Comparison of ENCODE assay signal across 29 cellular contexts in the genomic region with DNA sequence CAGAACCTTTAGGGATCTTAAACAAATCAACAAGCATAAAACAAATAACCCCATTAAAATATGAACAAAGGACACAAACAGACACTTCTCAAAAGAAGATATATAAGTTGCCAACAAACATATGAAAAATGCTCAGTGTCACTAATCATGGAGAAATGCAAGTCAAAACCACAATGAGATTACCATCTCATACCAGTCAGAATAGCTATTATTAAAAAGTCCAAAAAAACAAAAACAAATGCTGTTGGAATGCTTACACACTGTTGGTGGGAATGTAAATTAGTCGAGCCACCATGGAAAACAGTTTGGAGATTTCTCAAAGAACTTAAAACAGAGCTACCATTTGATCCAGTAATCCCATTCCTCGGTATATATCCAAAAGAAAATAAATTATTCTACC.
DNase-seq lines count a peak whose midpoint lies in the region; ATAC-seq and TF ChIP-seq lines count a peak whose summit lies in the region.
"Had no signal": no experiment of that assay in that cellular context is flagged by ENCODE, and none has a peak within 500 bp of the region (broad histone marks: within the 10 kb centered on the region; RNA-seq: fewer than 3 reads in every experiment).

No MANE protein-coding gene starts in this region.

- no peak overlapping the region for H3K4me3 ChIP-seq in heart right ventricle
- H3K4me3 ChIP-seq: GM12878, PC-9, SJSA1 had no signal

- no peak overlapping the region for H3K27ac ChIP-seq in heart right ventricle
- H3K27ac ChIP-seq: PC-9, SJSA1 had no signal

- H3K4me1 Mint-ChIP-seq in HFFc6 (ENCODE audit: low read depth) = peaks cover 29% of the 10 kb centered on the region
- H3K4me1 Mint-ChIP-seq: CD4-positive, alpha-beta memory T cell had no signal

- no peak overlapping the region for H3K4me3 Mint-ChIP-seq in HFFc6
- H3K4me3 Mint-ChIP-seq: CD4-positive, alpha-beta memory T cell had no signal

- peaks cover 0 to 20% (median 0%) of the 10 kb centered on the region in 11 donors for H3K9me3 ChIP-seq in heart right ventricle
- H3K9me3 ChIP-seq: Caco-2 had no signal

- H3K27ac Mint-ChIP-seq in HFFc6 = peak overlapping the region; percentile 46; the same call in 1 of the 2 replicates
- H3K27ac Mint-ChIP-seq: CD4-positive, alpha-beta memory T cell had no signal

- intact Hi-C loops in heart right ventricle (cut with DNase I) = no loop called here

- TF ChIP-seq CTCF in HFFc6 (IDR thresholded peaks at IDR 0.05) (no peak), heart right ventricle (IDR thresholded peaks at IDR 0.05) (no peak)

- H3K9me3 Mint-ChIP-seq in HFFc6 = peaks cover 23% of the 10 kb centered on the region

- no peaks in the 10 kb centered on the region; the same call in 1 of the 2 replicates for H3K27me3 Mint-ChIP-seq in HFFc6 (ENCODE audit: insufficient read depth)
- H3K27me3 Mint-ChIP-seq: CD4-positive, alpha-beta memory T cell had no signal

- 73 to 83% methylated on average over 2 of the region's 2 CpGs for WGBS in heart right ventricle, 2 donors

- ATAC-seq in GM21786 (IDR thresholded peaks at IDR 0.05; ENCODE audit: unreplicated experiment) = no peak
- no peak for ATAC-seq in heart right ventricle
- ATAC-seq: GM12878, HepG2 had no signal

- H3K4me1 ChIP-seq in heart right ventricle = peaks cover 0 to 4% (median 0%) of the 10 kb centered on the region in 9 donors
- H3K4me1 ChIP-seq: Caco-2, SJSA1 had no signal

- H3K36me3 Mint-ChIP-seq in HFFc6 (ENCODE audit: low read depth) = peaks cover 22% of the 10 kb centered on the region
- H3K36me3 Mint-ChIP-seq: CD4-positive, alpha-beta memory T cell had no signal

- H3K36me3 ChIP-seq in heart right ventricle = no peaks in the 10 kb centered on the region
- H3K36me3 ChIP-seq: SJSA1 had no signal

- DNase-seq in A172 (ENCODE audit: low spot score) (peak; percentile 14), EL (peak; percentile 41), HFFc6 (peak; percentile 63), dedifferentiated amniotic fluid mesenchymal stem cell (ENCODE audit: extremely low spot score) (peak; percentile 15), cerebellar cortex (ENCODE audit: low spot score) (no peak), NCI-H1092 (lab: John Stamatoyannopoulos, UW) (no peak), heart right ventricle (no peak)
- DNase-seq: 8988T; AML-193; C1 segment of cervical spinal cord; Caco-2; CD4-positive, alpha-beta memory T cell; DMS 273 treated with DMSO at 0.1 percent for 48 hours; DMS79 treated with DMSO at 0.1 percent for 48 hours; Karpas-422; MV-4-11; NCI-H1105 treated with DMSO at 0.1 percent for 48 hours; NCI-H2029; NCI-H446 treated with DMSO at 0.1 percent for 48 hours; NCI-H526; NCI-H82; NK-92 treated with Interleukin-12 subunit alpha and Interleukin-12 subunit beta, amount 100 ng/mL, for 24 hours; PC-9; Right ventricle myocardium superior; T-helper 1 cell had no signal

- H3K27me3 ChIP-seq in heart right ventricle = no peaks in the 10 kb centered on the region
- H3K27me3 ChIP-seq: SJSA1 had no signal

Comparison
In these comparisons a context has a peak if more than half of its experiments do, and no peak if none do; other contexts are left out.
1. DNase-seq: peak in A172 (single experiment), EL (single experiment), HFFc6 (single experiment) and dedifferentiated amniotic fluid mesenchymal stem cell (single experiment); none in cerebellar cortex (single experiment), NCI-H1092 (single experiment) and heart right ventricle (0 of 2).